4 cellular contexts compared by ENCODE assay signal in the genomic region with DNA sequence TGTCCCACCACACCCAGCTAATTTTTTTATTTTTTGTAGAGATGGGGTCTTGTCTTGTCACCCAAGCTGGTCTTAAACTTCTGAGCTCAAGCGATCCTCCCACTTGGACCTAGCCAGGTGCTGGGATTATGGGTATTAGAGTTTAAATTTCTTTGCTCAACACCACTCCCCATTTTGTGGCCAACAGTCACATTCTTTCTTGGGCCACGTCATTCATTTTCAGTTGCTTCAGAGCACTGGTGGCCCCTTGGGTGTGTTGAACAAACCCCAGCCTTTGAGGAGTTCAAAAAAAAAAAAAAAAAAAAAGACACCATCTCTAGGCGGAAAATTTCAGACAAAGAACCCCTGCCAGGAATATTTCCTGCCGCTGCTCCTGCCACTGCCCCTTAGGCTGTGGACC. TPM values are rescaled to one million over a fixed set of nuclear protein-coding genes. Genes with fewer than 3 reads are reported as not detected.
"Had no signal": no experiment of that assay in that cellular context is flagged by ENCODE, and none has a peak within 500 bp of the region (broad histone marks: within the 10 kb centered on the region; RNA-seq: fewer than 3 reads in every experiment).

No MANE protein-coding gene starts in this region.

RNA-seq across cellular contexts. Expression of gene ZP3, which starts 32.3 kb away (rescaled TPM):
- total RNA-seq: progenitor cell of endocrine pancreas had no signal
- polyA plus RNA-seq: neural cell had no signal

RNA-seq across cellular contexts. Expression of gene UPK3B, which starts 53.3 kb away (rescaled TPM):
- total RNA-seq: occipital lobe, smooth muscle cell had no signal
- polyA plus RNA-seq: smooth muscle cell had no signal
